ENCODE assay signal across 20 cellular contexts in the genomic region with DNA sequence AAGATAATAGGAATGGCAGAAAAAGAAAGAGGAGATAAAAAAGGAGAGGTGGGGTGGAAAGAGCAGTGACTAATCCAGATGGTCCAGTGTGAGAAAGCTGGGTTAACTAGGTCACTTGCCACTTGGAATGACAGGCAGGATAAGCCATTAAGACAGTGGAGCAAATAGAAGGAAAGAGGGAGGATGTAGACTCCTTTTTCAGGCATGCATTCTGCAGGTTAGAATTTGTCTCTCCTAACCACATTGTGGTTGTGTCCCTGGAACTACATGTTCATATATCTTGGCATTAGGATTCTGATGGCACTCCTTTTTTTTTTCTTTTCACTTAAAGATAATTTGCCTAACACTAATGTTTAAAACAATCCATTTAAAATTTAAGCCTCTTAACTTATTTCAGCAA. TPM values are rescaled to one million over a fixed set of nuclear protein-coding genes. Genes with fewer than 3 reads are reported as not detected.
A peak's percentile ranks its signal among the peaks of the same experiment; 100 is the strongest.
DNase-seq lines count a peak whose midpoint lies in the region; ATAC-seq, FAIRE-seq and TF ChIP-seq lines count a peak whose summit lies in the region.
"Had no signal": no experiment of that assay in that cellular context is flagged by ENCODE, and none has a peak within 500 bp of the region (broad histone marks: within the 10 kb centered on the region; RNA-seq: fewer than 3 reads in every experiment).

No MANE protein-coding gene starts in this region.

- no peak for FAIRE-seq in RCC 7860 (lab: Jason Lieb, UNC)
- FAIRE-seq: A204.1, GM12878 had no signal

- BruUV-seq in MCF 10A (replicated peaks; lab: Mats Ljungman, UMichigan), result no TSS peak

- CTCF ChIA-PET in MCF 10A (lab: Yijun Ruan, JAX), result interaction anchor here (0.6 to 1.6 kb wide), 4 partner anchors 19 to 133 kb away, joined by 3 to 7 read pairs (median 4); no protein-coding TSS in a partner anchor

- DNase-seq in MCF 10A (ENCODE audit: unreplicated experiment) (peak; percentile 71), breast epithelium (ENCODE audit: low spot score in 2 of 2) (no peak), RCC 7860 (ENCODE audit: low spot score) (peak; percentile 20), epithelial cell of esophagus (ENCODE audit: low read depth) (peak; percentile 48), T-helper 1 cell (no peak), T1000 (lab: John Stamatoyannopoulos, UW) (no peak), upper lobe of right lung (no peak)
- DNase-seq in stimulated activated naive CD8-positive, alpha-beta T cell treated with anti-CD3 and anti-CD28 coated beads, Interleukin-15, amount 100 ng/mL, for 72 hours, result no peak
- DNase-seq: CD8-positive, alpha-beta memory T cell; DMS79 treated with DMSO at 0.1 percent for 48 hours; GDM1; H9; Kasumi-1; NCI-H1417; NCI-H187 treated with DMSO at 0.1 percent for 48 hours; NCI-H510A had no signal

- H3K4me1 Mint-ChIP-seq in MCF 10A (ENCODE audit: insufficient read depth, unreplicated experiment), result peaks cover 40% of the 10 kb centered on the region
- H3K4me1 Mint-ChIP-seq in stimulated activated naive CD8-positive, alpha-beta T cell treated with anti-CD3 and anti-CD28 coated beads, Interleukin-15, amount 100 ng/mL, for 72 hours, result peaks cover 26% of the 10 kb centered on the region
- H3K4me1 Mint-ChIP-seq: H9 had no signal

- H3K27me3 Mint-ChIP-seq in MCF 10A (ENCODE audit: insufficient read depth, unreplicated experiment), result no peaks in the 10 kb centered on the region
- H3K27me3 Mint-ChIP-seq in stimulated activated naive CD8-positive, alpha-beta T cell treated with anti-CD3 and anti-CD28 coated beads, Interleukin-15, amount 100 ng/mL, for 72 hours, result no peaks in the 10 kb centered on the region
- H3K27me3 Mint-ChIP-seq: CD8-positive, alpha-beta memory T cell had no signal

- intact Hi-C loops in MCF 10A (cut with micrococcal nuclease) (no loop called here), breast epithelium (cut with DNase I; ENCODE audit: low total_unique reads) (no loop called here), upper lobe of right lung (cut with DNase I) (no loop called here)

- H3K27me3 ChIP-seq in breast epithelium (no peaks in the 10 kb centered on the region), upper lobe of right lung (no peaks in the 10 kb centered on the region)
- H3K27me3 ChIP-seq: BLaER1 treated with 17β-estradiol and CSF1 and Interleukin-3, amounts not matched to agents 10 nM and 100 nM had no signal

- no peak for TF ChIP-seq POLR2A in breast epithelium (IDR thresholded peaks at IDR 0.05)

- H3K4me3 ChIP-seq in breast epithelium (no peak overlapping the region), epithelial cell of esophagus (ENCODE audit: low read length) (no peak overlapping the region), upper lobe of right lung (no peak overlapping the region)
- H3K4me3 ChIP-seq: BLaER1 treated with 17β-estradiol and CSF1 and Interleukin-3, amounts not matched to agents 10 nM and 100 nM; GM12878 had no signal

- peaks cover 15% of the 10 kb centered on the region for H3K36me3 Mint-ChIP-seq in MCF 10A (ENCODE audit: insufficient read depth, unreplicated experiment)

- no peaks in the 10 kb centered on the region for H3K36me3 ChIP-seq in breast epithelium
- H3K36me3 ChIP-seq in upper lobe of right lung, result no peaks in the 10 kb centered on the region
- H3K36me3 ChIP-seq: BLaER1 treated with 17β-estradiol and CSF1 and Interleukin-3, amounts not matched to agents 10 nM and 100 nM had no signal

- H3K4me1 ChIP-seq in breast epithelium (no peaks in the 10 kb centered on the region), upper lobe of right lung (no peaks in the 10 kb centered on the region)

- no peak for ATAC-seq in stimulated activated naive CD8-positive, alpha-beta T cell treated with anti-CD3 and anti-CD28 coated beads, Interleukin-15, amount 100 ng/mL, for 72 hours
- no peak for ATAC-seq in upper lobe of right lung
- ATAC-seq: GM12878, Panc1 had no signal

- H3K27ac ChIP-seq in breast epithelium (no peak overlapping the region), upper lobe of right lung (no peak overlapping the region)
- H3K27ac ChIP-seq: BLaER1 treated with 17β-estradiol and CSF1 and Interleukin-3, amounts not matched to agents 10 nM and 100 nM had no signal

- peak overlapping the region; percentile 80 for H3K27ac Mint-ChIP-seq in MCF 10A (ENCODE audit: low read depth, unreplicated experiment)
- no peak overlapping the region for H3K27ac Mint-ChIP-seq in stimulated activated naive CD8-positive, alpha-beta T cell treated with anti-CD3 and anti-CD28 coated beads, Interleukin-15, amount 100 ng/mL, for 72 hours
- H3K27ac Mint-ChIP-seq: H9 had no signal

- H3K9me3 ChIP-seq in breast epithelium (no peaks in the 10 kb centered on the region), upper lobe of right lung (no peaks in the 10 kb centered on the region)

- H3K4me3 Mint-ChIP-seq in MCF 10A (ENCODE audit: unreplicated experiment), result no peak overlapping the region
- no peak overlapping the region for H3K4me3 Mint-ChIP-seq in stimulated activated naive CD8-positive, alpha-beta T cell treated with anti-CD3 and anti-CD28 coated beads, Interleukin-15, amount 100 ng/mL, for 72 hours
- H3K4me3 Mint-ChIP-seq: CD8-positive, alpha-beta memory T cell; H9 had no signal

- TF ChIP-seq CTCF in MCF 10A (IDR thresholded peaks at IDR 0.05; ENCODE audit: unreplicated experiment), result no peak
- no peak for TF ChIP-seq CTCF in breast epithelium (IDR thresholded peaks at IDR 0.05)
- no peak for TF ChIP-seq CTCF in epithelial cell of esophagus (IDR thresholded peaks at IDR 0.05; ENCODE audit: insufficient read depth, low read depth, low read length, missing control alignments)
- TF ChIP-seq CTCF in upper lobe of right lung (IDR thresholded peaks at IDR 0.05), result no peak

- no peaks in the 10 kb centered on the region for H3K9me3 Mint-ChIP-seq in MCF 10A (ENCODE audit: unreplicated experiment)
- H3K9me3 Mint-ChIP-seq in stimulated activated naive CD8-positive, alpha-beta T cell treated with anti-CD3 and anti-CD28 coated beads, Interleukin-15, amount 100 ng/mL, for 72 hours, result peaks cover 2% of the 10 kb centered on the region in 2 donors
- H3K9me3 Mint-ChIP-seq: H9 had no signal

- POLR2A ChIA-PET in MCF 10A (lab: Yijun Ruan, JAX), result interaction anchor here (0.6 to 14.8 kb wide), 13 partner anchors 11 to 334 kb away, joined by 3 to 227 read pairs (median 6); a partner anchor contains a TSS

RNA-seq across cellular contexts. Expression of a gene that starts 13.4 kb away (rescaled TPM):
- total RNA-seq in MCF 10A (2022) (34.2 and 46.0 TPM in 2 replicates), breast epithelium (1 to 10 TPM; 4.5 to 6.6 (median 5.2) TPM), upper lobe of right lung (8.0 TPM)

Comparison
In these comparisons a context has a peak if more than half of its experiments do, and no peak if none do; other contexts are left out.
1. DNase-seq: peak in MCF 10A (single experiment), RCC 7860 (single experiment) and epithelial cell of esophagus (single experiment); none in breast epithelium (0 of 2), T-helper 1 cell (0 of 5), stimulated activated naive CD8-positive, alpha-beta T cell treated with anti-CD3 and anti-CD28 coated beads, Interleukin-15, amount 100 ng/mL, for 72 hours (0 of 2), T1000 (single experiment) and upper lobe of right lung (single experiment).